In the genomic region with DNA sequence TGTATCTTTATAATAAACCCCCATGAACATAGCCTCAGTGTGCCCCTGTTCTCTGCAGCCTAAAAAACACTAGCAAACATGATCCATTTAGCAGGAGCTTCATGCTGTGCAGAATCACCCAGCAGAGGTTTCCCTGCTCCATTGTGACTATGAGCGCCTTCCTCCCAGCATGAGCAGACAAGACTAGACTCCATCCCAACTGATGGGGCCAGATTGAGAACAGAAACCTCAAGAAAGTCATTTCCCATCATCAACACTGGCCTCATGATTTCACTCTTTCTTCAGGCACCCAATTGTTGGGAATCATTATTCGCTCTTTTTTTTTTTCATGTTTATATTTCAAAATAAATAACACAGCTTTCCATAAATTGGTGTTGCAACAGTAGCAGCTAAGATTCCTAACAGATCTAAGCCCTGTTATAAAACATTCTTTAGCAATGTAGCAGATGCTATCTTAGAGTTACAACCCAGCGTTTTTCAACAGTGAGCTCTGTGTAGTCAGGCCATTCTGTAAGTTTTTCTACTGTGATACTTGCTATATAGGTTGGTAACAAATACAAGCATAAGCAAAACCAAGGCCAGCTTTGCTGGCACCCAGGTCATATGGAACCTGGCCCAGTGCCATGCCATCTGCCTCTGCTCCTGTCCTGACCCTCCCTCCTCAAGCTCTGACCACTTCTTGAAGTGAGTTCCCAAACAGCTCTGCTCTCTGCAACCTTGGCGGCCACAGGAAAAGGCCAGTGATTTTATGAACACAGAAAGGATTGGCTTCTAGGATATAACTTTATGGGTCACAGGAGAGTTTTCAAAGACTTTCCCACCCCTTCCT, we compare ENCODE assay signal across 12 cellular contexts. TPM values are rescaled to one million over a fixed set of nuclear protein-coding genes. Genes with fewer than 3 reads are reported as not detected.
DNase-seq lines count a peak whose midpoint lies in the region; ATAC-seq, FAIRE-seq and TF ChIP-seq lines count a peak whose summit lies in the region.
"Had no signal": no experiment of that assay in that cellular context is flagged by ENCODE, and none has a peak within 500 bp of the region (broad histone marks: within the 10 kb centered on the region; RNA-seq: fewer than 3 reads in every experiment).

No MANE protein-coding gene starts in this region.

- CTCF ChIA-PET in SK-N-SH (lab: Yijun Ruan, JAX): interaction anchor here (0.7 to 2.1 kb wide), 8 partner anchors 13 to 99 kb away, joined by 3 to 6 read pairs (median 3); partner anchors contain the start of gene NOD1

- 86% methylated on average over 4 of the region's 4 CpGs for WGBS in SK-N-SH (ENCODE audit: low lambda C conversion rate)

- H3K9me2 ChIP-seq in SK-N-SH: no peaks in the 10 kb centered on the region

- DNase-seq in SK-N-SH (no peak), RPMI8226 (peak; percentile 98), glutamatergic neuron (no peak), SW480 (ENCODE audit: low spot score) (no peak), RCC 7860 (ENCODE audit: low spot score) (no peak)
- DNase-seq: NCI-H1436 had no signal

- no peaks in the 10 kb centered on the region for H4K20me1 ChIP-seq in SK-N-SH (ENCODE audit: insufficient read depth)

- TF ChIP-seq CTCF in SK-N-SH (IDR thresholded peaks at IDR 0.05) (no peak), glutamatergic neuron (IDR thresholded peaks at IDR 0.05; ENCODE audit: partially characterized antibody, unreplicated experiment) (no peak)

- ATAC-seq in SK-N-SH treated with all-trans-retinoic acid at 6 μM for 48 hours: no peak
- no peak for ATAC-seq in GM21360 (IDR thresholded peaks at IDR 0.05; ENCODE audit: unreplicated experiment)
- ATAC-seq: heart left ventricle had no signal

- no peak for FAIRE-seq in RCC 7860 (lab: Jason Lieb, UNC)

- no peak for TF ChIP-seq RAD21 in SK-N-SH (IDR thresholded peaks at IDR 0.05; ENCODE audit: low read length)

- TF ChIP-seq EP300 in SK-N-SH (IDR thresholded peaks at IDR 0.05; ENCODE audit: borderline replicate concordance in 1 of 2, low read depth in 1 of 2, low read length in 1 of 2): no peak

- peaks cover 9% of the 10 kb centered on the region for H3K9me3 Mint-ChIP-seq in glutamatergic neuron (ENCODE audit: unreplicated experiment)
- H3K9me3 Mint-ChIP-seq: stimulated activated naive CD8-positive, alpha-beta T cell treated with anti-CD3 and anti-CD28 coated beads, Interleukin-15, Interleukin-2, amounts not matched to agents 100 ng/mL and 50 ng/mL, for 24 hours had no signal

- POLR2A ChIA-PET in SK-N-SH (lab: Yijun Ruan, JAX): interaction anchor here (1.8 kb wide), 1 partner anchor 13 kb away, joined by 13 read pairs; the partner anchor contains the start of gene NOD1

- no peak overlapping the region for H2AFZ ChIP-seq in SK-N-SH (ENCODE audit: low read depth)

- H3K27ac Mint-ChIP-seq in glutamatergic neuron (ENCODE audit: unreplicated experiment): peak overlapping the region; percentile 49
- H3K27ac Mint-ChIP-seq: stimulated activated naive CD8-positive, alpha-beta T cell treated with anti-CD3 and anti-CD28 coated beads, Interleukin-15, Interleukin-2, amounts not matched to agents 100 ng/mL and 50 ng/mL, for 24 hours had no signal

- H3K9me3 ChIP-seq in SK-N-SH: no peaks in the 10 kb centered on the region
- H3K9me3 ChIP-seq in subcutaneous abdominal adipose tissue (ENCODE audit: control insufficient read depth in 5 of 5, low read length in 5 of 5): no peaks in the 10 kb centered on the region
- H3K9me3 ChIP-seq: heart left ventricle had no signal

- peaks cover 1% of the 10 kb centered on the region for H3F3A ChIP-seq in SK-N-SH (replicated peaks; ENCODE audit: insufficient read depth)

- no peak overlapping the region for H3K4me2 ChIP-seq in SK-N-SH

- H3K4me3 ChIP-seq in SK-N-SH (ENCODE audit: low read depth in 2 of 2, low read length in 1 of 2) (no peak overlapping the region), subcutaneous abdominal adipose tissue (ENCODE audit: low read depth in 1 of 5, low read length in 5 of 5) (no peak overlapping the region)
- H3K4me3 ChIP-seq: cardiac muscle cell, heart left ventricle had no signal

- peaks cover 11 to 66% of the 10 kb centered on the region in 2 experiments for H3K4me1 ChIP-seq in SK-N-SH (ENCODE audit: control insufficient read depth in 1 of 2, insufficient read depth in 2 of 2, low read depth in 1 of 2, low read length in 1 of 2)
- H3K4me1 ChIP-seq in subcutaneous abdominal adipose tissue (ENCODE audit: control insufficient read depth in 5 of 5, insufficient read depth in 5 of 5, low read length in 5 of 5): peaks cover 29 to 72% (median 69%) of the 10 kb centered on the region in 5 donors

- H3K36me3 Mint-ChIP-seq in glutamatergic neuron (ENCODE audit: unreplicated experiment): no peaks in the 10 kb centered on the region

- H3K27me3 ChIP-seq in SK-N-SH (ENCODE audit: insufficient read depth) (no peaks in the 10 kb centered on the region), subcutaneous abdominal adipose tissue (ENCODE audit: control insufficient read depth in 5 of 5, insufficient read depth in 4 of 5, low read length in 5 of 5) (no peaks in the 10 kb centered on the region)
- H3K27me3 ChIP-seq: cardiac muscle cell, heart left ventricle had no signal

- H3K4me3 Mint-ChIP-seq in glutamatergic neuron (ENCODE audit: unreplicated experiment): no peak overlapping the region
- H3K4me3 Mint-ChIP-seq: stimulated activated naive CD8-positive, alpha-beta T cell treated with anti-CD3 and anti-CD28 coated beads, Interleukin-15, Interleukin-2, amounts not matched to agents 100 ng/mL and 50 ng/mL, for 24 hours had no signal

- no peak overlapping the region for H3K9ac ChIP-seq in SK-N-SH
- peak overlapping the region in 2 of 5 donors; percentile 73 to 82 for H3K9ac ChIP-seq in subcutaneous abdominal adipose tissue (ENCODE audit: low read length in 5 of 5)

- H3K27ac ChIP-seq in SK-N-SH (ENCODE audit: low read depth in 2 of 2, low read length in 1 of 2) (peak overlapping the region in 1 of 2 experiments; percentile 80; a peak in 2 of 4 replicates), subcutaneous abdominal adipose tissue (ENCODE audit: low read depth, low read length) (peak overlapping the region; percentile 79)
- H3K27ac ChIP-seq: cardiac muscle cell had no signal

- H3K36me3 ChIP-seq in SK-N-SH (replicated peaks in 1 of 2; ENCODE audit: control insufficient read depth in 1 of 2, insufficient read depth in 2 of 2, low read length in 1 of 2): peaks cover 0 to 2% of the 10 kb centered on the region in 2 experiments
- H3K36me3 ChIP-seq in subcutaneous abdominal adipose tissue (ENCODE audit: control insufficient read depth in 5 of 5, insufficient read depth in 5 of 5, low read length in 5 of 5): peaks cover 0 to 2% (median 0%) of the 10 kb centered on the region in 5 donors
- H3K36me3 ChIP-seq: cardiac muscle cell had no signal

- H3K4me1 Mint-ChIP-seq in glutamatergic neuron (ENCODE audit: low read depth, unreplicated experiment): peaks cover 52% of the 10 kb centered on the region

- H3K79me2 ChIP-seq in SK-N-SH (ENCODE audit: insufficient read depth): peaks cover 26% of the 10 kb centered on the region

- peaks cover 9% of the 10 kb centered on the region for H3K27me3 Mint-ChIP-seq in glutamatergic neuron (ENCODE audit: unreplicated experiment)
- H3K27me3 Mint-ChIP-seq: stimulated activated naive CD8-positive, alpha-beta T cell treated with anti-CD3 and anti-CD28 coated beads, Interleukin-15, Interleukin-2, amounts not matched to agents 100 ng/mL and 50 ng/mL, for 24 hours had no signal

TF ChIP-seq in SK-N-SH treated with all-trans-retinoic acid at 6 μM for 48 hours, 23 proteins besides CTCF, POLR2A, EP300 and RAD21:
- TF ChIP-seq, protein P1, sequence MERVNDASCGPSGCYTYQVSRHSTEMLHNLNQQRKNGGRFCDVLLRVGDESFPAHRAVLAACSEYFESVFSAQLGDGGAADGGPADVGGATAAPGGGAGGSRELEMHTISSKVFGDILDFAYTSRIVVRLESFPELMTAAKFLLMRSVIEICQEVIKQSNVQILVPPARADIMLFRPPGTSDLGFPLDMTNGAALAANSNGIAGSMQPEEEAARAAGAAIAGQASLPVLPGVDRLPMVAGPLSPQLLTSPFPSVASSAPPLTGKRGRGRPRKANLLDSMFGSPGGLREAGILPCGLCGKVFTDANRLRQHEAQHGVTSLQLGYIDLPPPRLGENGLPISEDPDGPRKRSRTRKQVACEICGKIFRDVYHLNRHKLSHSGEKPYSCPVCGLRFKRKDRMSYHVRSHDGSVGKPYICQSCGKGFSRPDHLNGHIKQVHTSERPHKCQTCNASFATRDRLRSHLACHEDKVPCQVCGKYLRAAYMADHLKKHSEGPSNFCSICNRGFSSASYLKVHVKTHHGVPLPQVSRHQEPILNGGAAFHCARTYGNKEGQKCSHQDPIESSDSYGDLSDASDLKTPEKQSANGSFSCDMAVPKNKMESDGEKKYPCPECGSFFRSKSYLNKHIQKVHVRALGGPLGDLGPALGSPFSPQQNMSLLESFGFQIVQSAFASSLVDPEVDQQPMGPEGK (CRISPR knock-in tag; IDR thresholded peaks at IDR 0.05; ENCODE audit: borderline replicate concordance): no peak
- 0 out of 2 replicates have a peak, but pooled peaks have one; percentile 17 for TF ChIP-seq ISL1 (CRISPR knock-in tag; IDR thresholded peaks at IDR 0.05)
TF ChIP-seq in SK-N-SH treated with all-trans-retinoic acid at 6 μM for 48 hours: peak in this region for 1.

TF ChIP-seq in SK-N-SH, 30 proteins besides CTCF, POLR2A, EP300 and RAD21 (continues in another document):
- TF ChIP-seq, protein P2, sequence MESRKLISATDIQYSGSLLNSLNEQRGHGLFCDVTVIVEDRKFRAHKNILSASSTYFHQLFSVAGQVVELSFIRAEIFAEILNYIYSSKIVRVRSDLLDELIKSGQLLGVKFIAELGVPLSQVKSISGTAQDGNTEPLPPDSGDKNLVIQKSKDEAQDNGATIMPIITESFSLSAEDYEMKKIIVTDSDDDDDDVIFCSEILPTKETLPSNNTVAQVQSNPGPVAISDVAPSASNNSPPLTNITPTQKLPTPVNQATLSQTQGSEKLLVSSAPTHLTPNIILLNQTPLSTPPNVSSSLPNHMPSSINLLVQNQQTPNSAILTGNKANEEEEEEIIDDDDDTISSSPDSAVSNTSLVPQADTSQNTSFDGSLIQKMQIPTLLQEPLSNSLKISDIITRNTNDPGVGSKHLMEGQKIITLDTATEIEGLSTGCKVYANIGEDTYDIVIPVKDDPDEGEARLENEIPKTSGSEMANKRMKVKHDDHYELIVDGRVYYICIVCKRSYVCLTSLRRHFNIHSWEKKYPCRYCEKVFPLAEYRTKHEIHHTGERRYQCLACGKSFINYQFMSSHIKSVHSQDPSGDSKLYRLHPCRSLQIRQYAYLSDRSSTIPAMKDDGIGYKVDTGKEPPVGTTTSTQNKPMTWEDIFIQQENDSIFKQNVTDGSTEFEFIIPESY (IDR thresholded peaks at IDR 0.05; ENCODE audit: borderline replicate concordance, low read depth): no peak
- TF ChIP-seq EZH2phosphoT487 (IDR thresholded peaks at IDR 0.05; ENCODE audit: borderline replicate concordance, low read depth): no peak

RNA-seq across cellular contexts. Expression of gene NOD1, which starts 13.0 kb away (rescaled TPM):
- polyA plus RNA-seq in SK-N-SH (2012; rRNA removed): 5.5 and 5.6 TPM in 2 replicates
- 3.2 and 3.5 TPM in 2 replicates for polyA plus RNA-seq in SK-N-SH (2012; cell fraction: cytosol; rRNA removed)
- 15.0 and 18.3 TPM in 2 replicates for polyA plus RNA-seq in SK-N-SH (2012; cell fraction: nucleus; rRNA removed)
- 9.3 TPM for total RNA-seq in glutamatergic neuron (ENCODE audit: unreplicated experiment)

RNA-seq across cellular contexts. Expression of gene GGCT, which starts 39.1 kb away (rescaled TPM):
- 20.8 and 21.8 TPM in 2 replicates for polyA plus RNA-seq in SK-N-SH (2012; rRNA removed)
- polyA plus RNA-seq in SK-N-SH (2012; cell fraction: cytosol; rRNA removed): 30.8 and 39.4 TPM in 2 replicates
- 10.2 and 10.5 TPM in 2 replicates for polyA plus RNA-seq in SK-N-SH (2012; cell fraction: nucleus; rRNA removed)
- 25.0 TPM for total RNA-seq in glutamatergic neuron (ENCODE audit: unreplicated experiment)
